Comparison of ENCODE assay signal across 9 cellular contexts in the genomic region with DNA sequence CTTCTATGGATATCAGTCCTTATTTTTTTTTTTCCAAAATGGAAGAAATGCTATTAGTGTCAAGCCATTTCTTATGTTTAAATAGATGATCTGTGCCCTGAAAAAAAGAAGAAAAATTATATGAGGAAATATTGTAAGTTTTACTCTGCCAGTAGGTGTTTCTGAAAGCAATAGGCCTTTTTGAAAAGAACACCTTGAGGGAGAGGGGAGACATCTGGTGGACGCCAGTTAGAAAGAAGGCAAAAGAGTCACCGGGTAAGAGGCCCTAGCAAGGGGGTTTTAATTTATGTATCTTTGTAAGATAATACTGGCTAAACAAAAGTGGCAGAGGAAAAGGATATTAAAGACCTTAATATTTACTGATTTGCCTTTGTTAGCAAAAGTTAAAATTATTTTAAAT. TPM values are rescaled to one million over a fixed set of nuclear protein-coding genes. Genes with fewer than 3 reads are reported as not detected.
DNase-seq lines count a peak whose midpoint lies in the region; TF ChIP-seq lines count a peak whose summit lies in the region.
"Had no signal": no experiment of that assay in that cellular context is flagged by ENCODE, and none has a peak within 500 bp of the region (broad histone marks: within the 10 kb centered on the region; RNA-seq: fewer than 3 reads in every experiment).

No MANE protein-coding gene starts in this region.

- no peak overlapping the region for H2AFZ ChIP-seq in Loucy (ENCODE audit: low read length)

- POLR2A ChIA-PET in activated CD4-positive, alpha-beta memory T cell treated with anti-CD3 and anti-CD28 coated beads for 36 hours (lab: Charles Lee) = no interaction called here

- H3K4me3 ChIP-seq in Loucy (ENCODE audit: low read length, poor library complexity, severe bottlenecking) = no peak overlapping the region

- H3K9me3 ChIP-seq in Loucy (ENCODE audit: insufficient read depth, low read depth, low read length) = no peaks in the 10 kb centered on the region

- no peaks in the 10 kb centered on the region for H3K9me2 ChIP-seq in Loucy (replicated peaks; ENCODE audit: low read depth, low read length)

- H3K36me3 Mint-ChIP-seq in brain = no peaks in the 10 kb centered on the region
- no peaks in the 10 kb centered on the region for H3K36me3 Mint-ChIP-seq in neural crest cell (ENCODE audit: low read depth)
- no peaks in the 10 kb centered on the region for H3K36me3 Mint-ChIP-seq in activated CD4-positive, alpha-beta memory T cell treated with anti-CD3 and anti-CD28 coated beads for 36 hours

- no peak overlapping the region for H3K4me3 Mint-ChIP-seq in brain
- H3K4me3 Mint-ChIP-seq in neural crest cell = no peak overlapping the region
- no peak overlapping the region for H3K4me3 Mint-ChIP-seq in activated CD4-positive, alpha-beta memory T cell treated with anti-CD3 and anti-CD28 coated beads for 36 hours

- H3K79me2 ChIP-seq in Loucy (ENCODE audit: insufficient read depth, low read length) = no peaks in the 10 kb centered on the region

- no peak overlapping the region for H3K9ac ChIP-seq in Loucy (ENCODE audit: low read depth, low read length, poor library complexity, severe bottlenecking)

- H3K27me3 ChIP-seq in Loucy (ENCODE audit: insufficient read depth, low read length, poor library complexity, severe bottlenecking) = no peaks in the 10 kb centered on the region

- peak; percentile 16 for TF ChIP-seq CTCF in GM12873 (IDR thresholded peaks at IDR 0.05; ENCODE audit: insufficient read depth, low read depth, low read length, missing control alignments)
- peak; percentile 84 for TF ChIP-seq CTCF in Loucy (conservative IDR thresholded peaks at IDR 0.05; ENCODE audit: low read length)
- peak; percentile 64 to 69 for TF ChIP-seq CTCF in brain (conservative IDR thresholded peaks at IDR 0.05)
- TF ChIP-seq CTCF in neural crest cell (conservative IDR thresholded peaks at IDR 0.05) = peak; percentile 65

- no peaks in the 10 kb centered on the region for H3K36me3 ChIP-seq in Loucy (ENCODE audit: insufficient read depth, low read length)

- no peaks in the 10 kb centered on the region for H3F3A ChIP-seq in Loucy (ENCODE audit: low read depth)

- H4K20me1 ChIP-seq in Loucy (ENCODE audit: insufficient read depth, low read length, poor library complexity, severe bottlenecking) = no peaks in the 10 kb centered on the region

- DNase-seq in neural crest cell (ENCODE audit: low read depth, low spot score) (no peak), middle frontal gyrus (ENCODE audit: extremely low spot score, low spot score) (no peak), substantia nigra (lab: John Stamatoyannopoulos, UW) (no peak)
- DNase-seq in activated CD4-positive, alpha-beta T cell treated with anti-CD3 and anti-CD28 coated beads for 4 hours = no peak
- DNase-seq in activated CD4-positive, alpha-beta memory T cell treated with anti-CD3 and anti-CD28 coated beads for 36 hours = no peak

- CTCF ChIA-PET in activated CD4-positive, alpha-beta memory T cell treated with anti-CD3 and anti-CD28 coated beads for 36 hours (lab: Charles Lee) = no interaction called here

- no peak overlapping the region for H3K27ac ChIP-seq in substantia nigra (ENCODE audit: low read depth, low read length, poor library complexity, severe bottlenecking)

- H3K4me2 ChIP-seq in Loucy (ENCODE audit: low read depth, low read length, poor library complexity, severe bottlenecking) = no peak overlapping the region

- H3K27me3 Mint-ChIP-seq in brain = no peaks in the 10 kb centered on the region
- no peaks in the 10 kb centered on the region for H3K27me3 Mint-ChIP-seq in neural crest cell (ENCODE audit: low read depth)
- H3K27me3 Mint-ChIP-seq in activated CD4-positive, alpha-beta memory T cell treated with anti-CD3 and anti-CD28 coated beads for 36 hours = peaks cover 15% of the 10 kb centered on the region

- intact Hi-C loops in activated CD4-positive, alpha-beta memory T cell treated with anti-CD3 and anti-CD28 coated beads for 36 hours (cut with micrococcal nuclease) = loop anchor here (5.0 kb wide), 1 partner anchor 255 kb away; no protein-coding TSS in a partner anchor

- no peak overlapping the region for H3K27ac Mint-ChIP-seq in brain
- no peak overlapping the region for H3K27ac Mint-ChIP-seq in neural crest cell (ENCODE audit: unreplicated experiment)
- no peak overlapping the region for H3K27ac Mint-ChIP-seq in activated CD4-positive, alpha-beta memory T cell treated with anti-CD3 and anti-CD28 coated beads for 36 hours

- H3K9me3 Mint-ChIP-seq in brain (no peaks in the 10 kb centered on the region), neural crest cell (no peaks in the 10 kb centered on the region)
- no peaks in the 10 kb centered on the region for H3K9me3 Mint-ChIP-seq in activated CD4-positive, alpha-beta memory T cell treated with anti-CD3 and anti-CD28 coated beads for 36 hours

- H3K4me1 Mint-ChIP-seq in brain (peaks cover 4% of the 10 kb centered on the region), neural crest cell (peaks cover 4% of the 10 kb centered on the region)
- H3K4me1 Mint-ChIP-seq in activated CD4-positive, alpha-beta memory T cell treated with anti-CD3 and anti-CD28 coated beads for 36 hours (ENCODE audit: low read depth) = no peaks in the 10 kb centered on the region

- no peaks in the 10 kb centered on the region for H3K4me1 ChIP-seq in Loucy (ENCODE audit: insufficient read depth, low read length, poor library complexity, severe bottlenecking)

RNA-seq across cellular contexts. Expression of gene DYNAP, which starts 56.1 kb away (rescaled TPM):
- not detected for polyA plus RNA-seq in brain (ENCODE audit: insufficient read depth, low read depth, low replicate concordance)
- not detected in 2 replicates for total RNA-seq in neural crest cell
- not detected for total RNA-seq in activated CD4-positive, alpha-beta memory T cell treated with anti-CD3 and anti-CD28 coated beads for 36 hours
- total RNA-seq: cardiac septum had no signal

Comparison
In these comparisons a context has a peak if more than half of its experiments do, and no peak if none do; other contexts are left out.
1. CTCF ChIP-seq: peak in every context shown above with its lines; median percentile 84 in Loucy; 66 in brain; 65 in neural crest cell; 16 in GM12873.